1 cellular context compared by ENCODE assay signal in genomic region chr7:122340427-122340826, GRCh38.
TF ChIP-seq lines count a peak whose summit lies in the region.

No MANE protein-coding gene starts in this region.

TF ChIP-seq in HEK293, 187 proteins besides CTCF, POLR2A, EP300 and RAD21 (continued from another document):
- TF ChIP-seq ZNF280D (tag by site-specific recombination; IDR thresholded peaks at IDR 0.05) (no peak), SCRT2 (tag by site-specific recombination; IDR thresholded peaks at IDR 0.05) (peak; percentile 70)
TF ChIP-seq in HEK293: peak in this region for 1.
